In genomic region chr17:52532373-52532772, GRCh38 we compare ENCODE assay signal across 6 cellular contexts.
"Had no signal": no experiment of that assay in that cellular context is flagged by ENCODE, and none has a peak within 500 bp of the region (broad histone marks: within the 10 kb centered on the region; RNA-seq: fewer than 3 reads in every experiment).

No MANE protein-coding gene starts in this region.

- H3K36me3 Mint-ChIP-seq: IgD-negative memory B cell had no signal

- H3K4me3 ChIP-seq: K562 had no signal

- DNase-seq: IMR-90, KBM-7 had no signal

- H3K27me3 Mint-ChIP-seq: IgD-negative memory B cell had no signal

- H3K4me1 Mint-ChIP-seq: IgD-negative memory B cell had no signal

- ATAC-seq: HepG2, K562 had no signal

- H3K27ac Mint-ChIP-seq: IgD-negative memory B cell had no signal

- H3K27ac ChIP-seq: HL-60 had no signal

- H3K4me3 Mint-ChIP-seq: IgD-negative memory B cell had no signal
